In the genomic region with DNA sequence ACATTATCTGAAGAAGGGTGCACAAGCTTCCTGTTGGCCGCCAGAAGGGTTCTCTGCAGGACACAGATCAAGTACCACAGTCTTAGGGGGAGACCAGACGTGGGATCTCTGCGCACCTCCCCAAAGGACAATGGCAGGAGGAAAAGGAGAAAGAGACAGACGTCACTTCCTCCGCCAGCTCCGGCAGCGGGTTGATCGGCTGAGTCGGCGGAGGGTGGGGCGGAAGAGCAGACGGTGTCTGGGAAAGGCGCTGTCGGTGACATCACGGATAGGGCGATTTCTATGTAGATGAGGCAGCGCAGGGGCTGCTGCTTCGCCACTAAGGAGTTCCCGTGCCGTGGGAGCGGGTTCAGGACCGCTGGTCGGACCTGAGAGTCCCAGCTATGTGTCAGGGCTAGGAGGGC, we compare ENCODE assay signal across 9 cellular contexts. TPM values are rescaled to one million over a fixed set of nuclear protein-coding genes. Genes with fewer than 3 reads are reported as not detected.
DNase-seq lines count a peak whose midpoint lies in the region; ATAC-seq and TF ChIP-seq lines count a peak whose summit lies in the region.
"Not testable (repeated sequence)": the region's sequence is repeated elsewhere in the genome, so short reads cannot be mapped to it uniquely, and the experiment has no call there.
"Had no signal": no experiment of that assay in that cellular context is flagged by ENCODE, and none has a peak within 500 bp of the region (broad histone marks: within the 10 kb centered on the region; RNA-seq: fewer than 3 reads in every experiment).

No MANE protein-coding gene starts in this region.

- H3K27ac ChIP-seq in breast epithelium: peak overlapping the region; percentile 76 to 89
- H3K27ac ChIP-seq in vagina: peak overlapping the region; percentile 89

- peak; percentile 76 for ATAC-seq in GM19324 (IDR thresholded peaks at IDR 0.05; ENCODE audit: low FRiP score, unreplicated experiment)
- peak; percentile 41 for ATAC-seq in HG03378 (IDR thresholded peaks at IDR 0.05; ENCODE audit: unreplicated experiment)

- H3K9ac ChIP-seq in skeletal muscle satellite cell (ENCODE audit: low read depth, low read length): not testable (repeated sequence)

- H3K4me1 ChIP-seq in breast epithelium; skeletal muscle satellite cell (ENCODE audit: control insufficient read depth, insufficient read depth, low read length); vagina: not testable (repeated sequence)

- peak overlapping the region; percentile 49 for H3K4me2 ChIP-seq in skeletal muscle satellite cell (ENCODE audit: low read length)

- H3K27me3 ChIP-seq in breast epithelium; skeletal muscle satellite cell (ENCODE audit: control insufficient read depth, insufficient read depth, low read length); vagina: not testable (repeated sequence)

- TF ChIP-seq POLR2A in breast epithelium (IDR thresholded peaks at IDR 0.05); vagina (IDR thresholded peaks at IDR 0.05): not testable (repeated sequence)

- TF ChIP-seq CTCF in breast epithelium (IDR thresholded peaks at IDR 0.05); vagina (IDR thresholded peaks at IDR 0.05): not testable (repeated sequence)

- DNase-seq in NCI-H524 treated with DMSO at 0.1 percent for 48 hours (lab: John Stamatoyannopoulos, UW) (peak; percentile 39), breast epithelium (ENCODE audit: low spot score in 2 of 2) (peak; percentile 70 to 80), inferior parietal cortex (ENCODE audit: extremely low spot score) (peak; percentile 14)
- peak; percentile 40 to 63 for DNase-seq in activated CD4-positive, alpha-beta T cell treated with anti-CD3 and anti-CD28 coated beads for 24 hours (ENCODE audit: low read depth in 2 of 2)
- not testable (repeated sequence) for DNase-seq in vagina (ENCODE audit: extremely low spot score in 2 of 2)

- H3K4me3 ChIP-seq in breast epithelium: peak overlapping the region; percentile 44 to 69 (median 47)
- H3K4me3 ChIP-seq in skeletal muscle satellite cell (ENCODE audit: low read length): not testable (repeated sequence)
- peak overlapping the region; percentile 51 to 55 for H3K4me3 ChIP-seq in vagina

- intact Hi-C loops in breast epithelium (cut with DNase I; ENCODE audit: low total_unique reads); vagina (cut with DNase I): not testable (repeated sequence)

- H3K9me3 ChIP-seq in breast epithelium; skeletal muscle satellite cell (replicated peaks; ENCODE audit: low read length); vagina: not testable (repeated sequence)

- H3K36me3 ChIP-seq in breast epithelium; skeletal muscle satellite cell (ENCODE audit: insufficient read depth, low read length); vagina: not testable (repeated sequence)

RNA-seq across cellular contexts. Expression of a gene that starts 38.6 kb away (rescaled TPM):
- not detected for total RNA-seq in breast epithelium
- not detected in 2 replicates for total RNA-seq in skeletal muscle satellite cell (2012; rRNA removed)
- total RNA-seq in vagina: not detected
- total RNA-seq: mononuclear cell had no signal

RNA-seq across cellular contexts. Expression of a gene that starts 49.4 kb away (rescaled TPM):
- total RNA-seq in breast epithelium: 10 to 100 TPM; 24.5 to 41.6 (median 35.1) TPM
- total RNA-seq in skeletal muscle satellite cell (2012; rRNA removed): 27.3 and 31.7 TPM in 2 replicates
- total RNA-seq in vagina: 15.5 TPM
